In genomic region chr3:131957980-131958379, GRCh38 we compare ENCODE assay signal across 19 cellular contexts.
"Had no signal": no experiment of that assay in that cellular context is flagged by ENCODE, and none has a peak within 500 bp of the region (broad histone marks: within the 10 kb centered on the region; RNA-seq: fewer than 3 reads in every experiment).

No MANE protein-coding gene starts in this region.

- H3K9me3 Mint-ChIP-seq: activated CD4-positive, alpha-beta T cell treated with anti-CD3 and anti-CD28 coated beads, Interleukin-2, amount 10 ng/mL, durations not matched to agents 7 days and 5 days; activated naive CD4-positive, alpha-beta T cell treated with anti-CD3 and anti-CD28 coated beads for 36 hours; activated T-cell treated with anti-CD3 and anti-CD28 coated beads, Interleukin-2, amount 50 U/mL, for 4 hours had no signal

- H3K27ac Mint-ChIP-seq: activated CD4-positive, alpha-beta T cell treated with anti-CD3 and anti-CD28 coated beads, Interleukin-2, amount 10 ng/mL, durations not matched to agents 7 days and 5 days; activated naive CD4-positive, alpha-beta T cell treated with anti-CD3 and anti-CD28 coated beads for 36 hours; mesothelial cell of epicardium; natural killer cell treated with Interleukin-12 subunit alpha and Interleukin-12 subunit beta and Interleukin-15 and Interleukin-18, amount 100 ng/mL, for 72 hours; stimulated activated naive B cell treated with anti-CD40 and anti-IgM and Interleukin-4, amounts not matched to agents 10 μg/mL and 1 μg/mL and 100 μg/mL, for 72 hours; T-cell had no signal

- H3K4me1 Mint-ChIP-seq: activated CD4-positive, alpha-beta T cell treated with anti-CD3 and anti-CD28 coated beads, Interleukin-2, amount 10 ng/mL, durations not matched to agents 7 days and 5 days; stimulated activated naive B cell treated with anti-CD40 and anti-IgM and Interleukin-4, amounts not matched to agents 10 μg/mL and 1 μg/mL and 100 μg/mL, for 72 hours; T-cell had no signal

- H3K27ac ChIP-seq: brain microvascular endothelial cell, esophagus muscularis mucosa, thoracic aorta, upper lobe of right lung had no signal

- H3K4me1 ChIP-seq: esophagus muscularis mucosa, upper lobe of right lung had no signal

- H3K36me3 ChIP-seq: brain microvascular endothelial cell, esophagus muscularis mucosa, thoracic aorta, upper lobe of right lung had no signal

- H3K4me3 Mint-ChIP-seq: activated CD4-positive, alpha-beta T cell treated with anti-CD3 and anti-CD28 coated beads, Interleukin-2, amount 10 ng/mL, durations not matched to agents 7 days and 5 days; activated naive CD4-positive, alpha-beta T cell treated with anti-CD3 and anti-CD28 coated beads for 36 hours; activated T-cell treated with anti-CD3 and anti-CD28 coated beads, Interleukin-2, amount 50 U/mL, for 4 hours; mesothelial cell of epicardium; natural killer cell treated with Interleukin-12 subunit alpha and Interleukin-12 subunit beta and Interleukin-15 and Interleukin-18, amount 100 ng/mL, for 72 hours; stimulated activated naive B cell treated with anti-CD40 and anti-IgM and Interleukin-4, amounts not matched to agents 10 μg/mL and 1 μg/mL and 100 μg/mL, for 72 hours; T-cell had no signal

- DNase-seq: activated CD4-positive, alpha-beta T cell treated with anti-CD3 and anti-CD28 coated beads, Interleukin-2, amount 10 ng/mL, durations not matched to agents 7 days and 5 days; activated CD4-positive, CD25-positive, alpha-beta regulatory T cell; activated CD8-positive, alpha-beta memory T cell treated with anti-CD3 and anti-CD28 coated beads, Interleukin-2, amount 50 U/mL, for 4 hours; activated naive CD4-positive, alpha-beta T cell treated with anti-CD3 and anti-CD28 coated beads for 36 hours; activated T-cell treated with anti-CD3 and anti-CD28 coated beads, Interleukin-2, amount 50 U/mL, for 4 hours; aorta; brain microvascular endothelial cell; effector CD8-positive, alpha-beta T cell; islet precursor cell; occipital lobe; stimulated activated naive B cell treated with anti-CD40 and anti-IgM and Interleukin-4, amounts not matched to agents 10 μg/mL and 1 μg/mL and 100 μg/mL, for 72 hours; T-cell; T-helper 9 cell; upper lobe of right lung had no signal

- H3K36me3 Mint-ChIP-seq: mesothelial cell of epicardium; natural killer cell treated with Interleukin-12 subunit alpha and Interleukin-12 subunit beta and Interleukin-15 and Interleukin-18, amount 100 ng/mL, for 72 hours; stimulated activated naive B cell treated with anti-CD40 and anti-IgM and Interleukin-4, amounts not matched to agents 10 μg/mL and 1 μg/mL and 100 μg/mL, for 72 hours; T-cell had no signal

- H3K4me3 ChIP-seq: esophagus muscularis mucosa, lung, thoracic aorta, upper lobe of right lung had no signal

- H3K27me3 ChIP-seq: brain microvascular endothelial cell, esophagus muscularis mucosa, upper lobe of right lung had no signal

- H3K9me3 ChIP-seq: esophagus muscularis mucosa, thoracic aorta, upper lobe of right lung had no signal

- H3K27me3 Mint-ChIP-seq: activated CD4-positive, alpha-beta T cell treated with anti-CD3 and anti-CD28 coated beads, Interleukin-2, amount 10 ng/mL, durations not matched to agents 7 days and 5 days had no signal
